Comparison of ENCODE assay signal across 7 cellular contexts in the genomic region with DNA sequence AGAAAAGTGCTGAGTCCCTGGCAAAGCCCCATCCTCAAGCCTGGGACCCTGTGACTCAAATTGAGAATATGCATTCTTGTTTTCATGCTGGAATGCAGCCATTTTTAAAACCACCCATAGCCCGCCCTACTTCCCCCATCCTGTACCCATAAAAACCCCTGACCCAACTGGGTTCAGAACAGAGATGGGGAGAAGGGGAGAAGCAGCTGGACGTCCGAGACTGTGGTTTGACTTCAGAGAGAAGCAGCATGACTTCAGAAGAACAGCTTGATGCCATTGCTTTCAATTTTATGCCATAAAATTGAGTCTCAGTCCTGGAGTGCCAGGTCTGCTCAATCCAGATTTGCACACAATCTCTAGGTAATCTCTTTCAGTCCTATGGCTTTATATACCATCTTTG.
"Had no signal": no experiment of that assay in that cellular context is flagged by ENCODE, and none has a peak within 500 bp of the region (broad histone marks: within the 10 kb centered on the region; RNA-seq: fewer than 3 reads in every experiment).

No MANE protein-coding gene starts in this region.

- DNase-seq: GM23248, GOT3, H7, HCEC 1CT, IMR-90 had no signal

- H3K4me3 ChIP-seq: GM23248, K562 had no signal

- ATAC-seq: K562 had no signal

- H3K9ac ChIP-seq: GM23248 had no signal

- H2AFZ ChIP-seq: GM23248 had no signal

- H3K27ac ChIP-seq: GM23248 had no signal

- FAIRE-seq: HTR-8/SVneo, K562 had no signal
